14 cellular contexts compared by ENCODE assay signal in genomic region chr16:57419506-57419905, GRCh38. TPM values are rescaled to one million over a fixed set of nuclear protein-coding genes. Genes with fewer than 3 reads are reported as not detected.
A peak's percentile ranks its signal among the peaks of the same experiment; 100 is the strongest.
DNase-seq lines count a peak whose midpoint lies in the region; ATAC-seq and TF ChIP-seq lines count a peak whose summit lies in the region.
"Had no signal": no experiment of that assay in that cellular context is flagged by ENCODE, and none has a peak within 500 bp of the region (broad histone marks: within the 10 kb centered on the region; RNA-seq: fewer than 3 reads in every experiment).

No MANE protein-coding gene starts in this region.

- no peaks in the 10 kb centered on the region for H4K20me1 ChIP-seq in Karpas-422 (ENCODE audit: insufficient read depth, low read depth, low read length)

- H3K4me3 ChIP-seq in Karpas-422 (ENCODE audit: low read length): no peak overlapping the region
- H3K4me3 ChIP-seq in trophoblast cell (ENCODE audit: low read depth, low read length): no peak overlapping the region

- H3K14ac ChIP-seq in trophoblast cell (ENCODE audit: low read length): no peak overlapping the region

- no peak overlapping the region for H2BK120ac ChIP-seq in trophoblast cell (ENCODE audit: insufficient read depth, low read length, poor library complexity)

- H2AFZ ChIP-seq in Karpas-422 (ENCODE audit: low read length): no peak overlapping the region
- H2AFZ ChIP-seq in trophoblast cell (ENCODE audit: insufficient read depth, low read length, poor library complexity): no peak overlapping the region

- peak overlapping the region; percentile 7 for H2BK12ac ChIP-seq in trophoblast cell (ENCODE audit: low read length)

- H3K36me3 ChIP-seq in Karpas-422 (ENCODE audit: insufficient read depth, low read length) (no peaks in the 10 kb centered on the region), trophoblast cell (ENCODE audit: control insufficient read depth in 1 of 2, insufficient read depth in 2 of 2, low read length in 2 of 2) (no peaks in the 10 kb centered on the region)

- H3K4me2 ChIP-seq in Karpas-422 (ENCODE audit: low read depth, low read length, poor library complexity, severe bottlenecking) (no peak overlapping the region), trophoblast cell (ENCODE audit: low read length) (no peak overlapping the region)

- peaks cover 25% of the 10 kb centered on the region for H3K4me1 Mint-ChIP-seq in activated CD8-positive, alpha-beta T cell treated with anti-CD3 and anti-CD28 coated beads, Interleukin-2, amount 10 ng/mL, durations not matched to agents 7 days and 5 days (ENCODE audit: low read depth)
- H3K4me1 Mint-ChIP-seq in activated CD8-positive, alpha-beta T cell treated with anti-CD3 and anti-CD28 coated beads for 36 hours (ENCODE audit: low read depth): peaks cover 25% of the 10 kb centered on the region
- peaks cover 12 to 18% of the 10 kb centered on the region in 2 donors for H3K4me1 Mint-ChIP-seq in effector memory CD8-positive, alpha-beta T cell (ENCODE audit: low read depth in 2 of 2)

- H2AK5ac ChIP-seq in trophoblast cell (ENCODE audit: low read length): peak overlapping the region; percentile 8

- intact Hi-C loops in activated CD8-positive, alpha-beta T cell treated with anti-CD3 and anti-CD28 coated beads for 36 hours (cut with micrococcal nuclease): loop anchor here (5.0 kb wide), 1 partner anchor 103 kb away; no protein-coding TSS in a partner anchor

- ATAC-seq in activated CD8-positive, alpha-beta T cell treated with anti-CD3 and anti-CD28 coated beads, Interleukin-2, amount 10 ng/mL, durations not matched to agents 7 days and 5 days: no peak
- ATAC-seq in activated CD8-positive, alpha-beta T cell treated with anti-CD3 and anti-CD28 coated beads for 36 hours: no peak
- no peak for ATAC-seq in effector memory CD8-positive, alpha-beta T cell (replicated peaks)
- no peak for ATAC-seq in HG02623 (IDR thresholded peaks at IDR 0.05; ENCODE audit: unreplicated experiment)

- H3K9me3 ChIP-seq in Karpas-422 (ENCODE audit: low read length) (no peaks in the 10 kb centered on the region), trophoblast cell (ENCODE audit: insufficient read depth, low read depth, low read length) (no peaks in the 10 kb centered on the region)

- H3K27me3 ChIP-seq in Karpas-422 (ENCODE audit: low read length) (no peaks in the 10 kb centered on the region), trophoblast cell (ENCODE audit: insufficient read depth, low read length) (no peaks in the 10 kb centered on the region)

- H3K27ac ChIP-seq in Karpas-422 (ENCODE audit: low read length) (no peak overlapping the region), trophoblast cell (ENCODE audit: low read depth, low read length) (peak overlapping the region; percentile 53)

- H2BK5ac ChIP-seq in trophoblast cell (ENCODE audit: low read depth, low read length, poor library complexity): no peak overlapping the region

- TF ChIP-seq CTCF in activated CD8-positive, alpha-beta T cell treated with anti-CD3 and anti-CD28 coated beads for 36 hours (IDR thresholded peaks at IDR 0.05): no peak

- H4K8ac ChIP-seq in trophoblast cell (ENCODE audit: low read depth, low read length): no peak overlapping the region

- POLR2A ChIA-PET in activated CD8-positive, alpha-beta T cell treated with anti-CD3 and anti-CD28 coated beads, Interleukin-2, amount 10 ng/mL, durations not matched to agents 7 days and 5 days (lab: Charles Lee): interaction anchor here (1.4 kb wide), 1 partner anchor 28 kb away, joined by 4 read pairs; the partner anchor contains the start of genes CIAPIN1 and COQ9
- POLR2A ChIA-PET in activated CD8-positive, alpha-beta T cell treated with anti-CD3 and anti-CD28 coated beads for 36 hours (lab: Charles Lee): interaction anchor here (2.1 kb wide), 1 partner anchor 43 kb away, joined by 8 read pairs; the partner anchor contains the start of gene POLR2C

- H3K4me1 ChIP-seq in Karpas-422 (ENCODE audit: low read length) (peaks cover 16% of the 10 kb centered on the region), trophoblast cell (ENCODE audit: control insufficient read depth in 1 of 2, insufficient read depth in 2 of 2, low read length in 2 of 2) (peaks cover 10 to 16% of the 10 kb centered on the region in 2 experiments)

- CTCF ChIA-PET in activated CD8-positive, alpha-beta T cell treated with anti-CD3 and anti-CD28 coated beads, Interleukin-2, amount 10 ng/mL, durations not matched to agents 7 days and 5 days (lab: Charles Lee): interaction anchor here (0.7 to 10.3 kb wide), 25 partner anchors 10 to 193 kb away, joined by 3 to 338 read pairs (median 4); partner anchors contain the start of genes CCL17, CIAPIN1 and COQ9
- CTCF ChIA-PET in activated CD8-positive, alpha-beta T cell treated with anti-CD3 and anti-CD28 coated beads for 36 hours (lab: Charles Lee): interaction anchor here (0.6 to 10.9 kb wide), 31 partner anchors 7 to 338 kb away, joined by 3 to 258 read pairs (median 5); partner anchors contain the start of genes ARL2BP, CCL17, CIAPIN1 and COQ9

- no peak for DNase-seq in activated CD8-positive, alpha-beta T cell treated with anti-CD3 and anti-CD28 coated beads, Interleukin-2, amount 10 ng/mL, durations not matched to agents 7 days and 5 days
- DNase-seq in activated CD8-positive, alpha-beta T cell treated with anti-CD3 and anti-CD28 coated beads for 36 hours: no peak
- DNase-seq in Karpas-422: no peak
- no peak for DNase-seq in effector memory CD8-positive, alpha-beta T cell
- DNase-seq in trophoblast cell: no peak
- DNase-seq in H4 (ENCODE audit: low spot score): no peak
- DNase-seq in activated naive CD4-positive, alpha-beta T cell (lab: John Stamatoyannopoulos, UW): no peak
- DNase-seq: NCI-H1436 treated with DMSO at 0.1 percent for 48 hours had no signal

- H3K36me3 Mint-ChIP-seq in activated CD8-positive, alpha-beta T cell treated with anti-CD3 and anti-CD28 coated beads, Interleukin-2, amount 10 ng/mL, durations not matched to agents 7 days and 5 days (ENCODE audit: low read depth): no peaks in the 10 kb centered on the region
- no peaks in the 10 kb centered on the region for H3K36me3 Mint-ChIP-seq in activated CD8-positive, alpha-beta T cell treated with anti-CD3 and anti-CD28 coated beads for 36 hours (ENCODE audit: low read depth)
- peaks cover 10% of the 10 kb centered on the region for H3K36me3 Mint-ChIP-seq in effector memory CD8-positive, alpha-beta T cell (ENCODE audit: insufficient read depth)
- H3K36me3 Mint-ChIP-seq: CD8-positive, alpha-beta memory T cell had no signal

- no peaks in the 10 kb centered on the region for H3K27me3 Mint-ChIP-seq in activated CD8-positive, alpha-beta T cell treated with anti-CD3 and anti-CD28 coated beads, Interleukin-2, amount 10 ng/mL, durations not matched to agents 7 days and 5 days (ENCODE audit: low read depth)
- H3K27me3 Mint-ChIP-seq in activated CD8-positive, alpha-beta T cell treated with anti-CD3 and anti-CD28 coated beads for 36 hours: no peaks in the 10 kb centered on the region
- no peaks in the 10 kb centered on the region for H3K27me3 Mint-ChIP-seq in effector memory CD8-positive, alpha-beta T cell

- H3K9ac ChIP-seq in Karpas-422 (ENCODE audit: low read length): peak overlapping the region; percentile 54
- no peak overlapping the region for H3K9ac ChIP-seq in trophoblast cell (ENCODE audit: low read length)

- no peak overlapping the region for H4K12ac ChIP-seq in trophoblast cell (ENCODE audit: low read depth, low read length)

- H3K9me2 ChIP-seq in Karpas-422 (replicated peaks; ENCODE audit: insufficient read depth, low read length): no peaks in the 10 kb centered on the region

- peaks cover 22% of the 10 kb centered on the region for H3K79me1 ChIP-seq in trophoblast cell (ENCODE audit: low read length)

- H3K4me3 Mint-ChIP-seq in activated CD8-positive, alpha-beta T cell treated with anti-CD3 and anti-CD28 coated beads, Interleukin-2, amount 10 ng/mL, durations not matched to agents 7 days and 5 days: no peak overlapping the region
- H3K4me3 Mint-ChIP-seq in activated CD8-positive, alpha-beta T cell treated with anti-CD3 and anti-CD28 coated beads for 36 hours: no peak overlapping the region
- peak overlapping the region; percentile 15 to 65 for H3K4me3 Mint-ChIP-seq in effector memory CD8-positive, alpha-beta T cell

- no peak overlapping the region for H3K18ac ChIP-seq in trophoblast cell (ENCODE audit: low read length)

- H3K27ac Mint-ChIP-seq in activated CD8-positive, alpha-beta T cell treated with anti-CD3 and anti-CD28 coated beads, Interleukin-2, amount 10 ng/mL, durations not matched to agents 7 days and 5 days: peak overlapping the region; percentile 87
- H3K27ac Mint-ChIP-seq in activated CD8-positive, alpha-beta T cell treated with anti-CD3 and anti-CD28 coated beads for 36 hours: no peak overlapping the region
- H3K27ac Mint-ChIP-seq in effector memory CD8-positive, alpha-beta T cell: peak overlapping the region in 1 of 2 donors; percentile 89
- H3K27ac Mint-ChIP-seq: activated naive CD4-positive, alpha-beta T cell treated with anti-CD3 and anti-CD28 coated beads for 36 hours had no signal

- WGBS in trophoblast cell (ENCODE audit: extremely low coverage, insufficient coverage, insufficient read length): no CpG with 5 or more reads among the region's 6 CpGs

- H3K4ac ChIP-seq in trophoblast cell (ENCODE audit: low read depth, low read length): no peak overlapping the region

- H3K9me3 Mint-ChIP-seq in activated CD8-positive, alpha-beta T cell treated with anti-CD3 and anti-CD28 coated beads, Interleukin-2, amount 10 ng/mL, durations not matched to agents 7 days and 5 days (ENCODE audit: insufficient read depth): no peaks in the 10 kb centered on the region
- H3K9me3 Mint-ChIP-seq in activated CD8-positive, alpha-beta T cell treated with anti-CD3 and anti-CD28 coated beads for 36 hours: no peaks in the 10 kb centered on the region
- H3K9me3 Mint-ChIP-seq in effector memory CD8-positive, alpha-beta T cell: no peaks in the 10 kb centered on the region
- H3K9me3 Mint-ChIP-seq: activated naive CD4-positive, alpha-beta T cell treated with anti-CD3 and anti-CD28 coated beads for 36 hours; CD8-positive, alpha-beta memory T cell had no signal

- H4K91ac ChIP-seq in trophoblast cell (ENCODE audit: low read depth, low read length): peak overlapping the region; percentile 21

- H3K79me2 ChIP-seq in Karpas-422 (ENCODE audit: low read length) (no peaks in the 10 kb centered on the region), trophoblast cell (ENCODE audit: control insufficient read depth, insufficient read depth, low read length, poor library complexity) (peaks cover 2% of the 10 kb centered on the region)

- H3K23ac ChIP-seq in trophoblast cell (ENCODE audit: low read length): no peak overlapping the region

RNA-seq across cellular contexts. Expression of gene CCL17, which starts 14.9 kb away (rescaled TPM):
- under 1 TPM in 1 of 2 experiments, not detected in 1; 0.50 TPM for total RNA-seq in activated CD8-positive, alpha-beta T cell treated with anti-CD3 and anti-CD28 coated beads, Interleukin-2, amount 10 ng/mL, durations not matched to agents 7 days and 5 days
- total RNA-seq in activated CD8-positive, alpha-beta T cell treated with anti-CD3 and anti-CD28 coated beads for 36 hours: 1 to 10 TPM; 2.1 to 2.9 TPM
- total RNA-seq in Karpas-422 (2014; rRNA removed; shearing (Covaris generic); ENCODE audit: low replicate concordance): not detected in 2 replicates
- not detected in 2 replicates for polyA plus RNA-seq in trophoblast cell (2013)
- not detected in 2 replicates for total RNA-seq in H4 (2014; rRNA removed; shearing (Covaris generic))
- total RNA-seq: activated naive CD4-positive, alpha-beta T cell treated with anti-CD3 and anti-CD28 coated beads for 36 hours; bronchial epithelial cell; posterior vena cava; urinary bladder had no signal
- polyA plus RNA-seq: CD8-positive, alpha-beta memory T cell; urinary bladder had no signal

RNA-seq across cellular contexts. Expression of gene CIAPIN1, which starts 27.7 kb away (rescaled TPM):
- total RNA-seq in activated CD8-positive, alpha-beta T cell treated with anti-CD3 and anti-CD28 coated beads, Interleukin-2, amount 10 ng/mL, durations not matched to agents 7 days and 5 days: 10 to 100 TPM; 47.8 to 53.8 TPM
- 10 to 100 TPM; 53.3 to 53.4 TPM for total RNA-seq in activated CD8-positive, alpha-beta T cell treated with anti-CD3 and anti-CD28 coated beads for 36 hours
- total RNA-seq in Karpas-422 (2014; rRNA removed; shearing (Covaris generic); ENCODE audit: low replicate concordance): 37.7 and 70.6 TPM in 2 replicates
- polyA plus RNA-seq in trophoblast cell (2013): 36.7 and 38.3 TPM in 2 replicates
- 88.4 and 96.4 TPM in 2 replicates for total RNA-seq in H4 (2014; rRNA removed; shearing (Covaris generic))

RNA-seq across cellular contexts. Expression of gene COQ9, which starts 27.8 kb away (rescaled TPM):
- total RNA-seq in activated CD8-positive, alpha-beta T cell treated with anti-CD3 and anti-CD28 coated beads, Interleukin-2, amount 10 ng/mL, durations not matched to agents 7 days and 5 days: 10 to 100 TPM; 38.2 to 40.4 TPM
- total RNA-seq in activated CD8-positive, alpha-beta T cell treated with anti-CD3 and anti-CD28 coated beads for 36 hours: 10 to 100 TPM; 39.3 to 39.6 TPM
- total RNA-seq in Karpas-422 (2014; rRNA removed; shearing (Covaris generic); ENCODE audit: low replicate concordance): 39.5 and 46.9 TPM in 2 replicates
- 21.2 and 21.9 TPM in 2 replicates for polyA plus RNA-seq in trophoblast cell (2013)
- 67.6 and 76.9 TPM in 2 replicates for total RNA-seq in H4 (2014; rRNA removed; shearing (Covaris generic))

RNA-seq across cellular contexts. Expression of gene POLR2C, which starts 43.0 kb away (rescaled TPM):
- total RNA-seq in activated CD8-positive, alpha-beta T cell treated with anti-CD3 and anti-CD28 coated beads, Interleukin-2, amount 10 ng/mL, durations not matched to agents 7 days and 5 days: 10 to 100 TPM; 57.0 to 58.3 TPM
- total RNA-seq in activated CD8-positive, alpha-beta T cell treated with anti-CD3 and anti-CD28 coated beads for 36 hours: 10 to 100 TPM; 62.4 to 63.0 TPM
- 75.5 and 87.6 TPM in 2 replicates for total RNA-seq in Karpas-422 (2014; rRNA removed; shearing (Covaris generic); ENCODE audit: low replicate concordance)
- 49.8 and 50.6 TPM in 2 replicates for polyA plus RNA-seq in trophoblast cell (2013)
- 201 and 244 TPM in 2 replicates for total RNA-seq in H4 (2014; rRNA removed; shearing (Covaris generic))

RNA-seq across cellular contexts. Expression of gene CX3CL1, which starts 47.2 kb away (rescaled TPM):
- not detected for total RNA-seq in activated CD8-positive, alpha-beta T cell treated with anti-CD3 and anti-CD28 coated beads, Interleukin-2, amount 10 ng/mL, durations not matched to agents 7 days and 5 days
- total RNA-seq in activated CD8-positive, alpha-beta T cell treated with anti-CD3 and anti-CD28 coated beads for 36 hours: under 1 TPM in 1 of 2 experiments, not detected in 1; 0.09 TPM
- not detected in 2 replicates for total RNA-seq in Karpas-422 (2014; rRNA removed; shearing (Covaris generic); ENCODE audit: low replicate concordance)
- 3.5 TPM in 2 replicates for polyA plus RNA-seq in trophoblast cell (2013)
- total RNA-seq in H4 (2014; rRNA removed; shearing (Covaris generic)): 0.70 and 0.85 TPM in 2 replicates
- total RNA-seq: activated naive CD4-positive, alpha-beta T cell treated with anti-CD3 and anti-CD28 coated beads for 36 hours; bronchial epithelial cell; CD8-positive, alpha-beta memory T cell had no signal
- polyA plus RNA-seq: CD8-positive, alpha-beta memory T cell had no signal

Comparison
In these comparisons a context has a peak if more than half of its experiments do, and no peak if none do; other contexts are left out.
1. H3K4me3 Mint-ChIP-seq: peak in effector memory CD8-positive, alpha-beta T cell (2 of 2); none in activated CD8-positive, alpha-beta T cell treated with anti-CD3 and anti-CD28 coated beads, Interleukin-2, amount 10 ng/mL, durations not matched to agents 7 days and 5 days (single experiment) and activated CD8-positive, alpha-beta T cell treated with anti-CD3 and anti-CD28 coated beads for 36 hours (single experiment).